10 cellular contexts compared by ENCODE assay signal in the genomic region with DNA sequence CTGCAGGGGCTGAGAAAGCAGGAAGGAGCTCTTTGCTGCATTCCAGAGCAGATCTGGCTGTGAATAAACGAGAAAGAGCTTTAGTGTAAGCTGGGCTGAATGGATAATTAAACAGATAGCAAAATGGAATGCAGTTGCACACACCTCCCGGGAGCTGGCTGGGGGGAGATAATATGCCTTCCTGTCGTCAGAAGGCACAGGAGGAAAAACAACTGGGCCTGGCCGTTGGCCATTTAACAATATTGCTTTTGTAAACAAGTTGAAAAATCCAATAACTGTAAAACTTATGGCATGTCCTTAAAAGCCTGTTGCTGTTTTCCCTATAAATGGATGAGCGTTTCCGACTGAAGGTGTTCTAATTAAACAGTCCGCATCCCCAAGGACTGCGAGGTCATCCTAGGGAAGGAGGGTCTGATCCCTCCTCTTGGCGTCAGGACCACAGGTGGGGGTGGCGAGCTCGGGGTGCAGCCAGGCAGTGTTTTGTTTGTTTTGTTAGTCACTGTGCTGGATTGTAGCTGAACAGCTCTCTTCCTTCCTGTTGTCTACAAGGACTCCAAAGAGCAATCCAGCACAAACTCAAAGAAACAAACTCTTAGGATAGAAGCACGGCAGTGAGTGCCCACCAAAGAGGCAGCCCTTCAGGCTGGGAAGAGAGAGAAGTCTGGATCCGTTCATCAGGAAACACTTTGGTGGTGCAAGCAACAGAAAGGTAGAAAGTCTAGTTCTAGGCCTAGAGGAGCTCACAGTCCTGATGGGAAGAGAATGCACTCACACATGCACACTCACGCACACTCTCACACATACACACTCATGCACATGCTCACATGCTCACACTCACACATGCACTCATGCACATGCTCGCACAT.
DNase-seq lines count a peak whose midpoint lies in the region; ATAC-seq and TF ChIP-seq lines count a peak whose summit lies in the region.
"Had no signal": no experiment of that assay in that cellular context is flagged by ENCODE, and none has a peak within 500 bp of the region (broad histone marks: within the 10 kb centered on the region; RNA-seq: fewer than 3 reads in every experiment).

No MANE protein-coding gene starts in this region.

- peaks cover 6% of the 10 kb centered on the region for H3K4me1 Mint-ChIP-seq in activated T-cell treated with anti-CD3 and anti-CD28 coated beads, Interleukin-2, amount 50 U/mL, for 72 hours (ENCODE audit: low read depth)

- no peak overlapping the region for H3K4me3 ChIP-seq in RWPE2 (ENCODE audit: severe bottlenecking)
- no peak overlapping the region for H3K4me3 ChIP-seq in fibroblast of the aortic adventitia (ENCODE audit: low read depth, low read length)
- peak overlapping the region; percentile 21 for H3K4me3 ChIP-seq in retinal pigment epithelial cell (ENCODE audit: low read length)

- H3K4me1 ChIP-seq in RWPE2 (ENCODE audit: insufficient read depth, poor library complexity, severe bottlenecking), result peaks cover 26% of the 10 kb centered on the region

- peaks cover 13% of the 10 kb centered on the region for H3K9me3 ChIP-seq in RWPE2 (ENCODE audit: severe bottlenecking)

- H3K27me3 ChIP-seq in RWPE2 (ENCODE audit: insufficient read depth, poor library complexity, severe bottlenecking), result no peaks in the 10 kb centered on the region

- ATAC-seq in RWPE2 (ENCODE audit: low read depth), result peak; percentile 94
- ATAC-seq in HG03520 (IDR thresholded peaks at IDR 0.05; ENCODE audit: unreplicated experiment), result no peak
- ATAC-seq in activated T-cell treated with anti-CD3 and anti-CD28 coated beads, Interleukin-2, amount 50 U/mL, for 72 hours (replicated peaks in 1 of 2), result no peak
- no peak for ATAC-seq in GM21737 (IDR thresholded peaks at IDR 0.05; ENCODE audit: unreplicated experiment)
- ATAC-seq: activated naive CD4-positive, alpha-beta T cell treated with anti-CD3 and anti-CD28 coated beads, Interleukin-2, amount 50 U/mL, for 72 hours had no signal

- no peak overlapping the region for H3K27ac Mint-ChIP-seq in activated T-cell treated with anti-CD3 and anti-CD28 coated beads, Interleukin-2, amount 50 U/mL, for 72 hours
- H3K27ac Mint-ChIP-seq: activated naive CD4-positive, alpha-beta T cell treated with anti-CD3 and anti-CD28 coated beads, Interleukin-2, amount 50 U/mL, for 72 hours had no signal

- peaks cover 7 to 9% of the 10 kb centered on the region in 2 donors for H3K9me3 Mint-ChIP-seq in activated T-cell treated with anti-CD3 and anti-CD28 coated beads, Interleukin-2, amount 50 U/mL, for 72 hours

- peaks cover 11% of the 10 kb centered on the region for H3K27me3 Mint-ChIP-seq in activated T-cell treated with anti-CD3 and anti-CD28 coated beads, Interleukin-2, amount 50 U/mL, for 72 hours (ENCODE audit: low read depth)

- TF ChIP-seq CTCF in RWPE2 (IDR thresholded peaks at IDR 0.05; ENCODE audit: poor library complexity, severe bottlenecking) (no peak), fibroblast of the aortic adventitia (IDR thresholded peaks at IDR 0.05; ENCODE audit: insufficient read depth, low read length) (no peak), retinal pigment epithelial cell (conservative IDR thresholded peaks at IDR 0.05; ENCODE audit: low read depth, low read length) (no peak)

- H3K4me3 Mint-ChIP-seq in activated T-cell treated with anti-CD3 and anti-CD28 coated beads, Interleukin-2, amount 50 U/mL, for 72 hours, result no peak overlapping the region

- DNase-seq in H4 (ENCODE audit: low spot score), result peak; percentile 59
- peak; percentile 91 for DNase-seq in RWPE2 (ENCODE audit: low spot score)
- DNase-seq in fibroblast of the aortic adventitia (ENCODE audit: low read depth), result peak; percentile 52
- DNase-seq in retinal pigment epithelial cell (ENCODE audit: low read depth), result peak; percentile 82
- no peak for DNase-seq in activated T-cell treated with anti-CD3 and anti-CD28 coated beads, Interleukin-2, amount 50 U/mL, for 72 hours
- no peak for DNase-seq in stimulated activated CD4-positive, alpha-beta T cell treated with anti-CD3 and anti-CD28 coated beads, Interleukin-12 subunit alpha, Interleukin-12 subunit beta, amount 100 ng/mL, for 4 hours
- DNase-seq: NCI-H2107 had no signal

- peak overlapping the region; percentile 95 for H3K27ac ChIP-seq in RWPE2 (ENCODE audit: poor library complexity, severe bottlenecking)

- peaks cover 9 to 12% of the 10 kb centered on the region in 2 donors for H3K36me3 Mint-ChIP-seq in activated T-cell treated with anti-CD3 and anti-CD28 coated beads, Interleukin-2, amount 50 U/mL, for 72 hours (ENCODE audit: insufficient read depth in 2 of 2)

- H3K36me3 ChIP-seq in RWPE2 (ENCODE audit: low read depth), result no peaks in the 10 kb centered on the region

Comparison
In these comparisons a context has a peak if more than half of its experiments do, and no peak if none do; other contexts are left out.
1. DNase-seq: peak in H4 (single experiment), RWPE2 (single experiment), fibroblast of the aortic adventitia (single experiment) and retinal pigment epithelial cell (single experiment); none in activated T-cell treated with anti-CD3 and anti-CD28 coated beads, Interleukin-2, amount 50 U/mL, for 72 hours (0 of 2) and stimulated activated CD4-positive, alpha-beta T cell treated with anti-CD3 and anti-CD28 coated beads, Interleukin-12 subunit alpha, Interleukin-12 subunit beta, amount 100 ng/mL, for 4 hours (single experiment).